Comparison of ENCODE assay signal across 8 cellular contexts in genomic region chr1:232993555-232993954, GRCh38.
"Had no signal": no experiment of that assay in that cellular context is flagged by ENCODE, and none has a peak within 500 bp of the region (broad histone marks: within the 10 kb centered on the region; RNA-seq: fewer than 3 reads in every experiment).

No MANE protein-coding gene starts in this region.

- H3K9ac ChIP-seq: GM23248 had no signal

- H3K27ac ChIP-seq: GM23248 had no signal

- H2AFZ ChIP-seq: GM23248 had no signal

- H3K4me1 ChIP-seq: HAP-1 had no signal

- H3K27ac Mint-ChIP-seq: IgD-negative memory B cell had no signal

- H3K4me3 ChIP-seq: GM23248, HAP-1 had no signal

- H3K4me3 Mint-ChIP-seq: IgD-negative memory B cell had no signal

- H3K27me3 Mint-ChIP-seq: IgD-negative memory B cell had no signal

- ATAC-seq: HCT116 had no signal

- DNase-seq: GM23248, GOT3, H7, KG1 had no signal

- H3K36me3 ChIP-seq: HAP-1 had no signal

- FAIRE-seq: HTR-8/SVneo had no signal
